1 cellular context compared by ENCODE assay signal in the genomic region with DNA sequence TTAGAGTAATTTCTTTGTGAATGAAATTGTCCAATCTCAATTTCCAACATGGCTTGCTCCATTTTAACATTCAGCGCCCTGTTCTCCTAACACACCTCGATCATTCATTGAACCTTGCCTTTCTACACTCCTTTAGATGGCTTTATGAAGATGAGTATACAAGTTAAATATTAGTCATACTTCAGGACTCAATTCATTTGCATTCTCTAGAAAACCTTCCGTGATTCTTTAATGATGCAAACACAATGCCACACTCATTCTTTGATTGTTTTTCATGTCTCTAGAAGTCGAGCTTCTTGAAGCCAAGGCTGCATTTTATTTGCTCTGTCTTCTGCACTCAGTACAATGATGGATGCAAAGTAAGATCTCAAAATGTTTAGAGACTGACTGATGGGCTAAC.
TF ChIP-seq lines count a peak whose summit lies in the region.

No MANE protein-coding gene starts in this region.

TF ChIP-seq in K562, 482 proteins besides CTCF, POLR2A, EP300 and RAD21 (continued from another document):
- TF ChIP-seq, protein P1, sequence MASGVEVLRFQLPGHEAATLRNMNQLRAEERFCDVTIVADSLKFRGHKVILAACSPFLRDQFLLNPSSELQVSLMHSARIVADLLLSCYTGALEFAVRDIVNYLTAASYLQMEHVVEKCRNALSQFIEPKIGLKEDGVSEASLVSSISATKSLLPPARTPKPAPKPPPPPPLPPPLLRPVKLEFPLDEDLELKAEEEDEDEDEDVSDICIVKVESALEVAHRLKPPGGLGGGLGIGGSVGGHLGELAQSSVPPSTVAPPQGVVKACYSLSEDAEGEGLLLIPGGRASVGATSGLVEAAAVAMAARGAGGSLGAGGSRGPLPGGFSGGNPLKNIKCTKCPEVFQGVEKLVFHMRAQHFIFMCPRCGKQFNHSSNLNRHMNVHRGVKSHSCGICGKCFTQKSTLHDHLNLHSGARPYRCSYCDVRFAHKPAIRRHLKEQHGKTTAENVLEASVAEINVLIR (CRISPR knock-in tag; IDR thresholded peaks at IDR 0.05): no peak
- TF ChIP-seq JUND (IDR thresholded peaks at IDR 0.05; ENCODE audit: borderline replicate concordance, low read depth, low read length) (no peak), JUND (tag; IDR thresholded peaks at IDR 0.05; ENCODE audit: borderline replicate concordance, low read depth, low read length) (no peak), ESRRA (IDR thresholded peaks at IDR 0.05; ENCODE audit: borderline replicate concordance, low read depth) (no peak), KLF1 (tag; IDR thresholded peaks at IDR 0.05) (no peak), ZEB2 (IDR thresholded peaks at IDR 0.05) (no peak), YBX1 (IDR thresholded peaks at IDR 0.05) (no peak), NBN (IDR thresholded peaks at IDR 0.05; ENCODE audit: low read depth) (no peak), NCOR1 (IDR thresholded peaks at IDR 0.05) (no peak), ZBED1 (IDR thresholded peaks at IDR 0.05) (no peak), FOXA3 (CRISPR knock-in tag; conservative IDR thresholded peaks at IDR 0.05 in 1 of 2, IDR thresholded peaks at IDR 0.05 in 1 of 2) (no peak), SRSF3 (IDR thresholded peaks at IDR 0.05; ENCODE audit: insufficient read depth, low read length) (no peak), ZNF146 (CRISPR knock-in tag; IDR thresholded peaks at IDR 0.05; ENCODE audit: unreplicated experiment) (no peak), SREBF1 (IDR thresholded peaks at IDR 0.05; ENCODE audit: borderline replicate concordance, low read depth, low read length) (no peak), SNRNP70 (optimal IDR thresholded peaks at IDR 0.05; ENCODE audit: low read depth, low read length) (no peak), ZNF77 (CRISPR knock-in tag; IDR thresholded peaks at IDR 0.05) (no peak), NONO (IDR thresholded peaks at IDR 0.05; ENCODE audit: low read depth in 2 of 2, low read length in 1 of 2) (no peak)
